ENCODE assay signal across 8 cellular contexts in genomic region chr17:1724351-1724868, GRCh38. TPM values are rescaled to one million over a fixed set of nuclear protein-coding genes. Genes with fewer than 3 reads are reported as not detected.
DNase-seq lines count a peak whose midpoint lies in the region; ATAC-seq and TF ChIP-seq lines count a peak whose summit lies in the region.

WDR81 (plus strand) TSS chr17:1724704; CDS start chr17:1724960, 256 bp downstream.

- H3K36me3 Mint-ChIP-seq in MCF 10A (ENCODE audit: insufficient read depth, unreplicated experiment), result peaks cover 23% of the 10 kb centered on the region

- no peak for TF ChIP-seq POLR2A in HCT116 (IDR thresholded peaks at IDR 0.05; ENCODE audit: borderline replicate concordance, extremely low read depth, insufficient read depth, insufficient read length)

- no peak for TF ChIP-seq RAD21 in HCT116 (IDR thresholded peaks at IDR 0.05; ENCODE audit: low read depth)

- H3K36me3 ChIP-seq in HCT116 (ENCODE audit: control insufficient read depth in 1 of 2, insufficient read depth in 2 of 2, low read length in 2 of 2), result no peaks in the 10 kb centered on the region
- H3K36me3 ChIP-seq in WERI-Rb-1, result peaks cover 14% of the 10 kb centered on the region
- no peaks in the 10 kb centered on the region for H3K36me3 ChIP-seq in iPS-18a (ENCODE audit: control insufficient read depth, low read depth, low read length)

- no peaks in the 10 kb centered on the region for H3K9me3 Mint-ChIP-seq in MCF 10A (ENCODE audit: unreplicated experiment)

- H3K4me1 ChIP-seq in HCT116 (ENCODE audit: control insufficient read depth in 1 of 2, insufficient read depth in 2 of 2, low read length in 2 of 2), result peaks cover 22 to 47% of the 10 kb centered on the region in 2 experiments; a peak in 3 of 4 replicates
- no peaks in the 10 kb centered on the region for H3K4me1 ChIP-seq in iPS-18a (ENCODE audit: control insufficient read depth, low read depth, low read length)

- H3K9me3 ChIP-seq in HCT116 (ENCODE audit: control insufficient read depth in 1 of 2, insufficient read depth in 1 of 2, low read depth in 1 of 2, low read length in 2 of 2) (no peaks in the 10 kb centered on the region), WERI-Rb-1 (ENCODE audit: severe bottlenecking) (no peaks in the 10 kb centered on the region), iPS-18a (ENCODE audit: control insufficient read depth, low read depth, low read length) (no peaks in the 10 kb centered on the region)

- peaks cover 12% of the 10 kb centered on the region for H3K4me1 Mint-ChIP-seq in MCF 10A (ENCODE audit: insufficient read depth, unreplicated experiment)

- in situ Hi-C loops in G401 (cut with HindIII; ENCODE audit: low sequenced_read_pairs), result no loop called here

- H3K27ac Mint-ChIP-seq in MCF 10A (ENCODE audit: low read depth, unreplicated experiment), result no peak within 1 kb of the TSS

- H2AFZ ChIP-seq in HCT116 (ENCODE audit: low read depth, low read length, poor library complexity, severe bottlenecking), result no peak within 1 kb of the TSS

- H3K27me3 ChIP-seq in HCT116 (ENCODE audit: insufficient read depth, low read length), result no peaks in the 10 kb centered on the region
- H3K27me3 ChIP-seq in WERI-Rb-1 (ENCODE audit: insufficient read depth, low read depth, severe bottlenecking), result no peaks in the 10 kb centered on the region
- H3K27me3 ChIP-seq in iPS-18a (ENCODE audit: control insufficient read depth, insufficient read depth, low read length), result no peaks in the 10 kb centered on the region

- no peaks in the 10 kb centered on the region for H4K20me1 ChIP-seq in HCT116 (ENCODE audit: insufficient read depth)

- intact Hi-C loops in HCT116 (cut with micrococcal nuclease), result loop anchor here (5.0 kb wide), 2 partner anchors 43 to 143 kb away; no protein-coding TSS in a partner anchor
- intact Hi-C loops in MCF 10A (cut with micrococcal nuclease), result no loop called here

- H3K27me3 Mint-ChIP-seq in MCF 10A (ENCODE audit: insufficient read depth, unreplicated experiment), result no peaks in the 10 kb centered on the region

- no peaks in the 10 kb centered on the region for H3K9me2 ChIP-seq in HCT116 (ENCODE audit: insufficient read depth)

- DNase-seq in G401 (ENCODE audit: low spot score), result peak; percentile 75
- DNase-seq in HCT116 (ENCODE audit: low read depth, low spot score), result peak; percentile 48
- DNase-seq in NCI-H1694 treated with DMSO at 0.1 percent for 48 hours (lab: John Stamatoyannopoulos, UW), result peak; percentile 52
- peak; percentile 85 for DNase-seq in WERI-Rb-1
- DNase-seq in MCF 10A (ENCODE audit: unreplicated experiment), result peak; percentile 69
- peak; percentile 48 for DNase-seq in skeletal muscle cell (ENCODE audit: low read depth)

- BruUV-seq in HCT116 (replicated peaks; lab: Mats Ljungman, UMichigan), result no TSS peak
- no TSS peak for BruUV-seq in MCF 10A (replicated peaks; lab: Mats Ljungman, UMichigan)

- H3K9ac ChIP-seq in HCT116 (ENCODE audit: low read length), result peak within 1 kb of the TSS; percentile 69
- peak within 1 kb of the TSS; percentile 36 for H3K9ac ChIP-seq in iPS-18a (ENCODE audit: low read length)

- peaks cover 3% of the 10 kb centered on the region; the same call in 1 of the 2 replicates for H3K79me2 ChIP-seq in HCT116 (ENCODE audit: insufficient read depth, low read length)

- H3K4me2 ChIP-seq in HCT116 (ENCODE audit: low read length), result peak within 1 kb of the TSS; percentile 93

- RAD21 ChIA-PET in HCT116 (lab: Charles Lee; ENCODE audit: low non-redundant PET in 1 of 2, low total read pairs in 2 of 2, uncharacterized antibody in 2 of 2, unreplicated experiment in 2 of 2), result no interaction called here

- H3K4me3 ChIP-seq in HCT116 (replicated peaks in 1 of 2; ENCODE audit: low read depth in 1 of 2, low read length in 2 of 2) (peak within 1 kb of the TSS; percentile 54 to 66), WERI-Rb-1 (ENCODE audit: low read depth, low read length) (peak within 1 kb of the TSS; percentile 67), iPS-18a (ENCODE audit: low read length) (peak within 1 kb of the TSS; percentile 56), skeletal muscle cell (ENCODE audit: low read depth, low read length) (peak within 1 kb of the TSS; percentile 59)

- peak within 1 kb of the TSS; percentile 75 for H3K27ac ChIP-seq in HCT116 (ENCODE audit: low read depth, low read length)
- H3K27ac ChIP-seq in WERI-Rb-1, result peak within 1 kb of the TSS; percentile 60
- H3K27ac ChIP-seq in iPS-18a (ENCODE audit: low read length), result no peak within 1 kb of the TSS

- peak; percentile 72 for ATAC-seq in HCT116
- ATAC-seq in HG03469 (IDR thresholded peaks at IDR 0.05; ENCODE audit: unreplicated experiment), result no peak

- POLR2A ChIA-PET in HCT116 (lab: Charles Lee), result no interaction called here
- POLR2A ChIA-PET in MCF 10A (lab: Yijun Ruan, JAX), result interaction anchor here (0.6 to 2.7 kb wide), 11 partner anchors 8 to 136 kb away, joined by 3 to 14 read pairs (median 5); partner anchors contain the start of gene SMYD4

- H3K4me3 Mint-ChIP-seq in MCF 10A (ENCODE audit: unreplicated experiment), result peak within 1 kb of the TSS; percentile 65

- CTCF ChIA-PET in HCT116 (lab: Charles Lee) (no interaction called here), MCF 10A (lab: Yijun Ruan, JAX) (interaction anchor here (1.3 to 8.9 kb wide), 2 partner anchors 16 to 60 kb away, joined by 5 to 211 read pairs; no protein-coding TSS in a partner anchor)

- TF ChIP-seq CTCF in HCT116 (IDR thresholded peaks at IDR 0.05 in 2 of 3, conservative IDR thresholded peaks at IDR 0.05 in 1 of 3; ENCODE audit: borderline replicate concordance in 1 of 3, insufficient read depth in 1 of 3, low read depth in 2 of 3, low read length in 2 of 3) (no peak), WERI-Rb-1 (IDR thresholded peaks at IDR 0.05; ENCODE audit: low read depth, low read length) (no peak), MCF 10A (IDR thresholded peaks at IDR 0.05; ENCODE audit: unreplicated experiment) (no peak)

TF ChIP-seq in HCT116, 20 proteins besides CTCF, POLR2A, EP300 and RAD21:
- TF ChIP-seq MAX (IDR thresholded peaks at IDR 0.05) (peak; percentile 97), FOSL1 (IDR thresholded peaks at IDR 0.05; ENCODE audit: low read depth) (no peak), SRF (IDR thresholded peaks at IDR 0.05; ENCODE audit: low read depth) (no peak), SP1 (IDR thresholded peaks at IDR 0.05; ENCODE audit: low read depth) (no peak), EZH2phosphoT487 (IDR thresholded peaks at IDR 0.05; ENCODE audit: borderline replicate concordance) (no peak), JUND (IDR thresholded peaks at IDR 0.05) (no peak), ELF1 (IDR thresholded peaks at IDR 0.05; ENCODE audit: borderline replicate concordance, low read depth) (no peak; the same call in 1 of the 2 replicates)
TF ChIP-seq in HCT116: peak in this region for 1.

RNA-seq across cellular contexts. Expression of gene WDR81, which starts in this region (rescaled TPM):
- total RNA-seq in G401 (2014; rRNA removed; shearing (Covaris generic)), result 25.0 and 29.9 TPM in 2 replicates
- total RNA-seq in HCT116 (2021; ENCODE audit: unreplicated experiment) (17.3 TPM), MCF 10A (2022) (17.4 and 19.4 TPM in 2 replicates)
- 10.1 and 10.8 TPM in 2 replicates for polyA plus RNA-seq in HCT116 (2012)
